Comparison of ENCODE assay signal across 15 cellular contexts in genomic region chr2:68436270-68436669, GRCh38. TPM values are rescaled to one million over a fixed set of nuclear protein-coding genes. Genes with fewer than 3 reads are reported as not detected.
DNase-seq lines count a peak whose midpoint lies in the region; ATAC-seq and TF ChIP-seq lines count a peak whose summit lies in the region.
"Had no signal": no experiment of that assay in that cellular context is flagged by ENCODE, and none has a peak within 500 bp of the region (broad histone marks: within the 10 kb centered on the region; RNA-seq: fewer than 3 reads in every experiment).

No MANE protein-coding gene starts in this region.

- H3F3A ChIP-seq in Loucy (ENCODE audit: low read depth): no peaks in the 10 kb centered on the region

- no peaks in the 10 kb centered on the region for H3K36me3 Mint-ChIP-seq in chondrocyte (ENCODE audit: low read depth)
- H3K36me3 Mint-ChIP-seq: activated naive CD4-positive, alpha-beta T cell treated with anti-CD3 and anti-CD28 coated beads, Interleukin-2, amount 50 U/mL, for 24 hours had no signal

- ATAC-seq in lower lobe of right lung: no peak
- no peak for ATAC-seq in GM19328 (IDR thresholded peaks at IDR 0.05; ENCODE audit: unreplicated experiment)

- H3K9me3 ChIP-seq in Loucy (ENCODE audit: insufficient read depth, low read depth, low read length) (no peaks in the 10 kb centered on the region), lower lobe of right lung (no peaks in the 10 kb centered on the region), suprapubic skin (no peaks in the 10 kb centered on the region)

- no peaks in the 10 kb centered on the region for H3K79me2 ChIP-seq in Loucy (ENCODE audit: insufficient read depth, low read length)

- H3K27me3 ChIP-seq in Loucy (ENCODE audit: insufficient read depth, low read length, poor library complexity, severe bottlenecking) (no peaks in the 10 kb centered on the region), lower lobe of right lung (ENCODE audit: low read depth) (no peaks in the 10 kb centered on the region), suprapubic skin (no peaks in the 10 kb centered on the region)

- no peak for TF ChIP-seq CTCF in Loucy (conservative IDR thresholded peaks at IDR 0.05; ENCODE audit: low read length)
- no peak for TF ChIP-seq CTCF in chondrocyte (IDR thresholded peaks at IDR 0.05)
- TF ChIP-seq CTCF in lower lobe of right lung (IDR thresholded peaks at IDR 0.05): no peak
- TF ChIP-seq CTCF in suprapubic skin (IDR thresholded peaks at IDR 0.05): no peak

- no peaks in the 10 kb centered on the region for H3K36me3 ChIP-seq in Loucy (ENCODE audit: insufficient read depth, low read length)
- no peaks in the 10 kb centered on the region for H3K36me3 ChIP-seq in lower lobe of right lung
- no peaks in the 10 kb centered on the region for H3K36me3 ChIP-seq in suprapubic skin

- H3K27me3 Mint-ChIP-seq in chondrocyte (ENCODE audit: low read depth): no peaks in the 10 kb centered on the region
- H3K27me3 Mint-ChIP-seq: activated naive CD4-positive, alpha-beta T cell treated with anti-CD3 and anti-CD28 coated beads, Interleukin-2, amount 50 U/mL, for 24 hours had no signal

- no peak for TF ChIP-seq EP300 in suprapubic skin (IDR thresholded peaks at IDR 0.05)

- DNase-seq in chondrocyte (ENCODE audit: low spot score) (no peak), lower lobe of right lung (no peak), suprapubic skin (ENCODE audit: low spot score in 2 of 2) (no peak), medulla oblongata (ENCODE audit: extremely low spot score) (no peak), NCI-H1930 (lab: John Stamatoyannopoulos, UW) (no peak)
- DNase-seq in activated CD8-positive, alpha-beta memory T cell treated with anti-CD3 and anti-CD28 coated beads, Interleukin-2, amount 50 U/mL, for 48 hours: no peak
- DNase-seq: GDM1; MM.1S; NCI-H446 treated with DMSO at 0.1 percent for 48 hours; nephron progenitor cell; stimulated activated CD4-positive, alpha-beta T cell treated with anti-CD3 and anti-CD28 coated beads, Interleukin-15, amount 100 ng/mL, for 24 hours had no signal

- no peak for TF ChIP-seq POLR2A in suprapubic skin (IDR thresholded peaks at IDR 0.05)

- H4K20me1 ChIP-seq in Loucy (ENCODE audit: insufficient read depth, low read length, poor library complexity, severe bottlenecking): no peaks in the 10 kb centered on the region

- H3K4me1 Mint-ChIP-seq in chondrocyte (ENCODE audit: low read depth): peaks cover 28% of the 10 kb centered on the region
- H3K4me1 Mint-ChIP-seq: nephron progenitor cell had no signal

- no peak overlapping the region for H3K4me3 ChIP-seq in Loucy (ENCODE audit: low read length, poor library complexity, severe bottlenecking)
- no peak overlapping the region for H3K4me3 ChIP-seq in lower lobe of right lung
- no peak overlapping the region for H3K4me3 ChIP-seq in suprapubic skin

- peak overlapping the region; percentile 46 for H3K4me3 Mint-ChIP-seq in chondrocyte (ENCODE audit: unreplicated experiment)
- H3K4me3 Mint-ChIP-seq: activated naive CD4-positive, alpha-beta T cell treated with anti-CD3 and anti-CD28 coated beads, Interleukin-2, amount 50 U/mL, for 24 hours; CD14-positive monocyte; nephron progenitor cell had no signal

- H3K27ac ChIP-seq in lower lobe of right lung: peak overlapping the region; percentile 50
- peak overlapping the region; percentile 47 for H3K27ac ChIP-seq in suprapubic skin

- no peak overlapping the region for H3K9ac ChIP-seq in Loucy (ENCODE audit: low read depth, low read length, poor library complexity, severe bottlenecking)

- no peaks in the 10 kb centered on the region for H3K9me2 ChIP-seq in Loucy (replicated peaks; ENCODE audit: low read depth, low read length)

- H2AFZ ChIP-seq in Loucy (ENCODE audit: low read length): 0 out of 2 replicates have a peak overlapping the region, but pooled peaks have one; percentile 6

- 38% methylated on average over 4 of the region's 4 CpGs for WGBS in suprapubic skin

- H3K4me2 ChIP-seq in Loucy (ENCODE audit: low read depth, low read length, poor library complexity, severe bottlenecking): no peak overlapping the region

- intact Hi-C loops in lower lobe of right lung (cut with DNase I): no loop called here

- peak overlapping the region; percentile 91 for H3K27ac Mint-ChIP-seq in chondrocyte (ENCODE audit: unreplicated experiment)
- H3K27ac Mint-ChIP-seq: activated naive CD4-positive, alpha-beta T cell treated with anti-CD3 and anti-CD28 coated beads, Interleukin-2, amount 50 U/mL, for 24 hours; CD14-positive monocyte; nephron progenitor cell had no signal

- no peaks in the 10 kb centered on the region for H3K9me3 Mint-ChIP-seq in chondrocyte (ENCODE audit: low read depth)
- H3K9me3 Mint-ChIP-seq: activated naive CD4-positive, alpha-beta T cell treated with anti-CD3 and anti-CD28 coated beads, Interleukin-2, amount 50 U/mL, for 24 hours; nephron progenitor cell had no signal

- peaks cover 4% of the 10 kb centered on the region for H3K4me1 ChIP-seq in Loucy (ENCODE audit: insufficient read depth, low read length, poor library complexity, severe bottlenecking)
- H3K4me1 ChIP-seq in lower lobe of right lung: peaks cover 47% of the 10 kb centered on the region
- peaks cover 9% of the 10 kb centered on the region for H3K4me1 ChIP-seq in suprapubic skin

RNA-seq across cellular contexts. Expression of gene FBXO48, which starts 30.8 kb away (rescaled TPM):
- 0.55 to 0.63 TPM (median 0.62 TPM) in 3 replicates for total RNA-seq in chondrocyte
- total RNA-seq in lower lobe of right lung: 2.3 TPM
- total RNA-seq in suprapubic skin: 1 to 10 TPM; 1.1 to 2.7 (median 1.7) TPM

RNA-seq across cellular contexts. Expression of gene APLF, which starts 31.1 kb away (rescaled TPM):
- total RNA-seq in chondrocyte: 3.9 to 4.5 TPM (median 4.3 TPM) in 3 replicates
- total RNA-seq in lower lobe of right lung: 5.8 TPM
- total RNA-seq in suprapubic skin: 10 to 100 TPM in 2 of 4 donors, 1 to 10 TPM in 2; 8.8 to 10.5 (median 9.9) TPM
